In the genomic region with DNA sequence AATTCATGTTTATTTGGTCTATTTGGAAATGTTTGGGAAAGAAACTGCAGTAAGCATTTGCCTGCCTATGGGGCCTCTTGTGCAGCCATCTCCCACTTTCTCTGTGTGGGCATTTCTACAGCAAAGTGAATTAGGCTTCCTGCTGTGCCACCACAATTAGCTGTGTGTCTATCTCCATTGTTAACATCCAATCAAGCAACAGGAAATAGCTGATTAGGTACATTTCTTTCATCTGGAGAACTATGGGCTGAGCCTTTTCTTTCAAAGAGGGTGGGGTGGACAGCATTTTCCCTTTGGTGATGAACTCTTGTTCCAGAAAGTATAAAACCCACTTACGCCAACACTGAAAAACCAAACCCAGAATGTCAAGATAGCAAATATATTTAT, we compare ENCODE assay signal across 32 cellular contexts.
"Had no signal": no experiment of that assay in that cellular context is flagged by ENCODE, and none has a peak within 500 bp of the region (broad histone marks: within the 10 kb centered on the region; RNA-seq: fewer than 3 reads in every experiment).

No MANE protein-coding gene starts in this region.

- H3K27ac ChIP-seq: body of pancreas, breast epithelium, Peyer's patch, SJSA1 had no signal

- H3K4me2 ChIP-seq: SK-N-SH had no signal

- H3K4me1 Mint-ChIP-seq: activated CD4-positive, alpha-beta T cell treated with anti-CD3 and anti-CD28 coated beads for 36 hours; activated CD4-positive, alpha-beta T cell treated with anti-CD3 and anti-CD28 coated beads, Interleukin-2, amount 10 ng/mL, durations not matched to agents 7 days and 5 days; activated naive CD4-positive, alpha-beta T cell treated with anti-CD3 and anti-CD28 coated beads, Interleukin-2, amount 50 U/mL, for 24 hours; activated naive CD8-positive, alpha-beta T cell treated with anti-CD3 and anti-CD28 coated beads, Interleukin-2, amount 10 ng/mL, durations not matched to agents 7 days and 5 days had no signal

- H3K4me1 ChIP-seq: body of pancreas, breast epithelium, Peyer's patch, SJSA1 had no signal

- DNase-seq: activated CD4-positive, alpha-beta T cell treated with anti-CD3 and anti-CD28 coated beads for 36 hours; activated CD4-positive, alpha-beta T cell treated with anti-CD3 and anti-CD28 coated beads, Interleukin-2, amount 10 ng/mL, durations not matched to agents 7 days and 5 days; activated CD4-positive, alpha-beta T cell treated with anti-CD3 and anti-CD28 coated beads, Interleukin-2, amount 50 U/mL, for 48 hours; activated CD8-positive, alpha-beta T cell treated with anti-CD3 and anti-CD28 coated beads, Interleukin-2, amount 10 ng/mL, durations not matched to agents 7 days and 5 days; activated gamma-delta T cell; activated naive CD4-positive, alpha-beta T cell treated with Interleukin-2 at 50 U/mL for 16 hours; activated naive CD8-positive, alpha-beta T cell treated with anti-CD3 and anti-CD28 coated beads, Interleukin-2, amount 10 ng/mL, durations not matched to agents 7 days and 5 days; activated T-cell treated with anti-CD3 and anti-CD28 coated beads, Interleukin-2, amount 50 U/mL, for 24 hours; amygdala; body of pancreas; Kasumi-1; KG1; MG63; MV-4-11; NCI-H1092 treated with DMSO at 0.1 percent for 48 hours; NCI-H1436; NCI-H187; NCI-H2029 treated with DMSO at 0.1 percent for 48 hours; NCI-H2171; NCI-H510A; NCI-H526; PC-3; Peyer's patch; SHP77 treated with DMSO at 0.1 percent for 48 hours; SK-N-SH had no signal

- H3K9me3 Mint-ChIP-seq: activated naive CD4-positive, alpha-beta T cell treated with anti-CD3 and anti-CD28 coated beads, Interleukin-2, amount 50 U/mL, for 24 hours had no signal

- H3K36me3 Mint-ChIP-seq: activated naive CD4-positive, alpha-beta T cell treated with anti-CD3 and anti-CD28 coated beads, Interleukin-2, amount 50 U/mL, for 24 hours; activated naive CD8-positive, alpha-beta T cell treated with anti-CD3 and anti-CD28 coated beads, Interleukin-2, amount 10 ng/mL, durations not matched to agents 7 days and 5 days had no signal

- H3K4me3 ChIP-seq: body of pancreas, breast epithelium, MG63, Peyer's patch, SJSA1 had no signal

- H3K4me3 Mint-ChIP-seq: activated CD4-positive, alpha-beta T cell treated with anti-CD3 and anti-CD28 coated beads for 36 hours; activated CD4-positive, alpha-beta T cell treated with anti-CD3 and anti-CD28 coated beads, Interleukin-2, amount 10 ng/mL, durations not matched to agents 7 days and 5 days; activated CD8-positive, alpha-beta T cell treated with anti-CD3 and anti-CD28 coated beads, Interleukin-2, amount 10 ng/mL, durations not matched to agents 7 days and 5 days; activated naive CD4-positive, alpha-beta T cell treated with anti-CD3 and anti-CD28 coated beads, Interleukin-2, amount 50 U/mL, for 24 hours; activated naive CD8-positive, alpha-beta T cell treated with anti-CD3 and anti-CD28 coated beads, Interleukin-2, amount 10 ng/mL, durations not matched to agents 7 days and 5 days; activated T-cell treated with anti-CD3 and anti-CD28 coated beads, Interleukin-2, amount 50 U/mL, for 24 hours; T-helper 1 cell treated with Interleukin-12 subunit alpha and Interleukin-12 subunit beta and Interleukin-4 antibody, amounts not matched to agents 30 μg/mL and 1 μg/mL, for 36 hours; T-helper 2 cell treated with Interferon-gamma antibody and Interleukin-4, amounts not matched to agents 5 μg/mL and 100 μg/mL, for 36 hours had no signal

- H3K27me3 Mint-ChIP-seq: activated CD4-positive, alpha-beta T cell treated with anti-CD3 and anti-CD28 coated beads for 36 hours; activated CD4-positive, alpha-beta T cell treated with anti-CD3 and anti-CD28 coated beads, Interleukin-2, amount 10 ng/mL, durations not matched to agents 7 days and 5 days; activated naive CD4-positive, alpha-beta T cell treated with anti-CD3 and anti-CD28 coated beads, Interleukin-2, amount 50 U/mL, for 24 hours; activated naive CD8-positive, alpha-beta T cell treated with anti-CD3 and anti-CD28 coated beads, Interleukin-2, amount 10 ng/mL, durations not matched to agents 7 days and 5 days; activated T-cell treated with anti-CD3 and anti-CD28 coated beads, Interleukin-2, amount 50 U/mL, for 24 hours had no signal

- H3K9ac ChIP-seq: SK-N-SH had no signal

- ATAC-seq: activated CD4-positive, alpha-beta T cell treated with anti-CD3 and anti-CD28 coated beads for 36 hours; activated CD4-positive, CD25-positive, alpha-beta regulatory T cell treated with anti-CD3 and anti-CD28 coated beads, Interleukin-2, amount 50 U/mL, for 24 hours; activated CD8-positive, alpha-beta T cell treated with anti-CD3 and anti-CD28 coated beads, Interleukin-2, amount 10 ng/mL, durations not matched to agents 7 days and 5 days; body of pancreas; PC-3 had no signal

- H3K27ac Mint-ChIP-seq: activated CD4-positive, alpha-beta T cell treated with anti-CD3 and anti-CD28 coated beads for 36 hours; activated CD4-positive, alpha-beta T cell treated with anti-CD3 and anti-CD28 coated beads, Interleukin-2, amount 10 ng/mL, durations not matched to agents 7 days and 5 days; activated CD8-positive, alpha-beta T cell treated with anti-CD3 and anti-CD28 coated beads, Interleukin-2, amount 10 ng/mL, durations not matched to agents 7 days and 5 days; activated naive CD4-positive, alpha-beta T cell treated with anti-CD3 and anti-CD28 coated beads, Interleukin-2, amount 50 U/mL, for 24 hours; activated naive CD8-positive, alpha-beta T cell treated with anti-CD3 and anti-CD28 coated beads, Interleukin-2, amount 10 ng/mL, durations not matched to agents 7 days and 5 days; activated T-cell treated with anti-CD3 and anti-CD28 coated beads, Interleukin-2, amount 50 U/mL, for 24 hours; activated T-helper 2 cell treated with anti-CD3 and anti-CD28 coated beads, Interferon-gamma antibody, Interleukin-2, Interleukin-4, amounts not matched to agents 10 μg/mL and 5 μg/mL and 100 μg/mL, durations not matched to agents 14 hours and 24 hours and 36 hours; T-helper 1 cell treated with Interleukin-12 subunit alpha and Interleukin-12 subunit beta and Interleukin-4 antibody, amounts not matched to agents 30 μg/mL and 1 μg/mL, for 36 hours; T-helper 2 cell treated with Interferon-gamma antibody and Interleukin-4, amounts not matched to agents 5 μg/mL and 100 μg/mL, for 36 hours had no signal

- H3K9me3 ChIP-seq: body of pancreas, MG63, SK-N-SH had no signal

- H3K36me3 ChIP-seq: breast epithelium, MG63, Peyer's patch, SJSA1 had no signal

- H3K27me3 ChIP-seq: body of pancreas, breast epithelium, MG63, Peyer's patch, SJSA1 had no signal
